In genomic region chr2:60260646-60261296, GRCh38 we compare ENCODE assay signal across 14 cellular contexts.
A peak's percentile ranks its signal among the peaks of the same experiment; 100 is the strongest.
DNase-seq lines count a peak whose midpoint lies in the region; ATAC-seq and TF ChIP-seq lines count a peak whose summit lies in the region.
"Had no signal": no experiment of that assay in that cellular context is flagged by ENCODE, and none has a peak within 500 bp of the region (broad histone marks: within the 10 kb centered on the region; RNA-seq: fewer than 3 reads in every experiment).

No MANE protein-coding gene starts in this region.

- H3K4me3 ChIP-seq in esophagus squamous epithelium (no peak overlapping the region), upper lobe of right lung (no peak overlapping the region)
- H3K4me3 ChIP-seq: K562, spleen had no signal

- H3K27me3 ChIP-seq in esophagus squamous epithelium (no peaks in the 10 kb centered on the region), upper lobe of right lung (no peaks in the 10 kb centered on the region)
- H3K27me3 ChIP-seq: spleen had no signal

- TF ChIP-seq POLR2A in esophagus squamous epithelium (IDR thresholded peaks at IDR 0.05) = no peak

- TF ChIP-seq CTCF in esophagus squamous epithelium (IDR thresholded peaks at IDR 0.05) (no peak), upper lobe of right lung (IDR thresholded peaks at IDR 0.05) (no peak), omental fat pad (IDR thresholded peaks at IDR 0.05) (no peak)

- peaks cover 4 to 38% (median 6%) of the 10 kb centered on the region in 3 donors for H3K4me1 ChIP-seq in esophagus squamous epithelium
- H3K4me1 ChIP-seq in upper lobe of right lung = no peaks in the 10 kb centered on the region
- H3K4me1 ChIP-seq: spleen had no signal

- H3K27ac ChIP-seq in esophagus squamous epithelium = peak overlapping the region; percentile 61 to 78 (median 68)
- H3K27ac ChIP-seq in upper lobe of right lung = no peak overlapping the region
- H3K27ac ChIP-seq: spleen had no signal

- WGBS in esophagus squamous epithelium, 2 donors = 25 to 45% methylated on average over 11 to 13 of the region's 13 CpGs

- no peaks in the 10 kb centered on the region for H3K9me3 ChIP-seq in esophagus squamous epithelium
- no peaks in the 10 kb centered on the region for H3K9me3 ChIP-seq in upper lobe of right lung
- H3K9me3 ChIP-seq: spleen had no signal

- H3K36me3 ChIP-seq in esophagus squamous epithelium (no peaks in the 10 kb centered on the region), upper lobe of right lung (no peaks in the 10 kb centered on the region)
- H3K36me3 ChIP-seq: spleen had no signal

- peak; percentile 11 for DNase-seq in NK-92 treated with Interleukin-12 subunit alpha and Interleukin-12 subunit beta, amount 100 ng/mL, for 24 hours (lab: John Stamatoyannopoulos, UW)
- DNase-seq in NK-92 (lab: John Stamatoyannopoulos, UW; ENCODE audit: unreplicated experiment) (no peak), RKO (ENCODE audit: low spot score) (peak; percentile 3), esophagus squamous epithelium (lab: John Stamatoyannopoulos, UW) (no peak), upper lobe of right lung (peak; percentile 82), omental fat pad (ENCODE audit: low spot score) (no peak)
- DNase-seq in activated CD4-positive, alpha-beta T cell treated with anti-CD3 and anti-CD28 coated beads for 4 hours = no peak
- DNase-seq: COR-L47, NCI-H187 treated with DMSO at 0.1 percent for 48 hours, NCI-H748 treated with DMSO at 0.1 percent for 48 hours, occipital lobe, spleen had no signal

- intact Hi-C loops in esophagus squamous epithelium (cut with DNase I) = no loop called here
- intact Hi-C loops in upper lobe of right lung (cut with DNase I) = no loop called here

- ATAC-seq in upper lobe of right lung = peak; percentile 86
- ATAC-seq in HG02759 (IDR thresholded peaks at IDR 0.05; ENCODE audit: unreplicated experiment) = no peak
- no peak for ATAC-seq in omental fat pad (ENCODE audit: low FRiP score)
- ATAC-seq: K562 had no signal

Comparison
In these comparisons a context has a peak if more than half of its experiments do, and no peak if none do; other contexts are left out.
1. DNase-seq: peak in NK-92 treated with Interleukin-12 subunit alpha and Interleukin-12 subunit beta, amount 100 ng/mL, for 24 hours (single experiment), RKO (single experiment) and upper lobe of right lung (single experiment); none in NK-92 (single experiment), esophagus squamous epithelium (single experiment), omental fat pad (single experiment) and activated CD4-positive, alpha-beta T cell treated with anti-CD3 and anti-CD28 coated beads for 4 hours (0 of 2).